Comparison of ENCODE assay signal across 29 cellular contexts in genomic region chr2:101957036-101957435, GRCh38. TPM values are rescaled to one million over a fixed set of nuclear protein-coding genes. Genes with fewer than 3 reads are reported as not detected.
"Had no signal": no experiment of that assay in that cellular context is flagged by ENCODE, and none has a peak within 500 bp of the region (broad histone marks: within the 10 kb centered on the region; RNA-seq: fewer than 3 reads in every experiment).

No MANE protein-coding gene starts in this region.

- H3K36me3 Mint-ChIP-seq: brain had no signal

- H3K4me1 Mint-ChIP-seq: activated B cell treated with CpG ODN at 0.5 μM for 24 hours; activated CD4-positive, alpha-beta T cell treated with anti-CD3 and anti-CD28 coated beads, Interleukin-2, amount 10 ng/mL, durations not matched to agents 24 days and 14 days; activated CD8-positive, alpha-beta memory T cell treated with anti-CD3 and anti-CD28 coated beads, Interleukin-2, amount 10 ng/mL, durations not matched to agents 7 days and 5 days had no signal

- H3K4me3 Mint-ChIP-seq: activated B cell treated with CpG ODN at 0.5 μM for 24 hours; activated CD4-positive, alpha-beta T cell treated with anti-CD3 and anti-CD28 coated beads, Interleukin-2, amount 10 ng/mL, durations not matched to agents 24 days and 14 days; activated CD8-positive, alpha-beta memory T cell treated with anti-CD3 and anti-CD28 coated beads, Interleukin-2, amount 10 ng/mL, durations not matched to agents 7 days and 5 days; activated naive CD8-positive, alpha-beta T cell treated with anti-CD3 and anti-CD28 coated beads, Interleukin-2, amount 50 U/mL, for 24 hours; activated T-cell treated with anti-CD3 and anti-CD28 coated beads, Interleukin-2, amount 50 U/mL, for 24 hours; activated T-helper 1 cell treated with anti-CD3 and anti-CD28 coated beads, Interleukin-12 subunit alpha, Interleukin-12 subunit beta, Interleukin-2, Interleukin-4 antibody, amounts not matched to agents 30 ng/mL and 10 ng/mL and 1 ng/mL, durations not matched to agents 14 hours and 24 hours and 36 hours; brain; T-helper 1 cell treated with Interleukin-12 subunit alpha and Interleukin-12 subunit beta and Interleukin-4 antibody, amounts not matched to agents 30 μg/mL and 1 μg/mL, for 36 hours had no signal

- H3K9me3 Mint-ChIP-seq: T-helper 1 cell treated with Interleukin-12 subunit alpha and Interleukin-12 subunit beta and Interleukin-4 antibody, amounts not matched to agents 30 μg/mL and 1 μg/mL, for 36 hours had no signal

- ATAC-seq: activated CD8-positive, alpha-beta memory T cell treated with anti-CD3 and anti-CD28 coated beads, Interleukin-2, amount 10 ng/mL, durations not matched to agents 7 days and 5 days; activated naive CD4-positive, alpha-beta T cell treated with anti-CD3 and anti-CD28 coated beads, Interleukin-2, amount 50 U/mL, for 72 hours; activated naive CD8-positive, alpha-beta T cell treated with anti-CD3 and anti-CD28 coated beads, Interleukin-2, amount 50 U/mL, for 24 hours had no signal

- H3K27ac Mint-ChIP-seq: activated B cell treated with CpG ODN at 0.5 μM for 24 hours; activated CD4-positive, alpha-beta T cell treated with anti-CD3 and anti-CD28 coated beads, Interleukin-2, amount 10 ng/mL, durations not matched to agents 24 days and 14 days; activated CD8-positive, alpha-beta memory T cell treated with anti-CD3 and anti-CD28 coated beads, Interleukin-2, amount 10 ng/mL, durations not matched to agents 7 days and 5 days; activated naive CD4-positive, alpha-beta T cell treated with anti-CD3 and anti-CD28 coated beads, Interleukin-2, amount 50 U/mL, for 72 hours; activated naive CD8-positive, alpha-beta T cell treated with anti-CD3 and anti-CD28 coated beads, Interleukin-2, amount 50 U/mL, for 24 hours; activated T-cell treated with anti-CD3 and anti-CD28 coated beads, Interleukin-2, amount 50 U/mL, for 24 hours; activated T-helper 1 cell treated with anti-CD3 and anti-CD28 coated beads, Interleukin-12 subunit alpha, Interleukin-12 subunit beta, Interleukin-2, Interleukin-4 antibody, amounts not matched to agents 30 ng/mL and 10 ng/mL and 1 ng/mL, durations not matched to agents 14 hours and 24 hours and 36 hours; T-helper 1 cell treated with Interleukin-12 subunit alpha and Interleukin-12 subunit beta and Interleukin-4 antibody, amounts not matched to agents 30 μg/mL and 1 μg/mL, for 36 hours had no signal

- FAIRE-seq: astrocyte, RCC 7860, TTC549 had no signal

- DNase-seq: activated B cell treated with CpG ODN at 0.5 μM for 24 hours; activated CD4-positive, alpha-beta T cell treated with anti-CD3 and anti-CD28 coated beads for 1 hour; activated CD4-positive, alpha-beta T cell treated with anti-CD3 and anti-CD28 coated beads, Interleukin-2, amount 10 ng/mL, durations not matched to agents 24 days and 14 days; activated CD4-positive, alpha-beta T cell treated with anti-CD3 and anti-CD28 coated beads, Interleukin-2, amount 50 U/mL, for 48 hours; activated CD8-positive, alpha-beta memory T cell treated with anti-CD3 and anti-CD28 coated beads, Interleukin-2, amount 10 ng/mL, durations not matched to agents 7 days and 5 days; activated effector memory CD4-positive, alpha-beta T cell treated with Interleukin-2 at 50 U/mL for 16 hours; activated naive CD4-positive, alpha-beta T cell treated with Interleukin-2 at 50 U/mL for 16 hours; activated naive CD8-positive, alpha-beta T cell treated with anti-CD3 and anti-CD28 coated beads, Interleukin-2, amount 50 U/mL, for 24 hours; activated T-cell treated with anti-CD3 and anti-CD28 coated beads, Interleukin-2, amount 50 U/mL, for 24 hours; amygdala; KG1; NCI-H1092; NCI-H1417; NCI-H1694; NCI-H2029; NCI-H2107; NCI-H510A treated with DMSO at 0.1 percent for 48 hours; NCI-H69; NK-92 treated with Interleukin-12 subunit alpha and Interleukin-12 subunit beta, amount 100 ng/mL, for 24 hours; SHP77 treated with DMSO at 0.1 percent for 48 hours had no signal

- H3K27me3 Mint-ChIP-seq: activated CD4-positive, alpha-beta T cell treated with anti-CD3 and anti-CD28 coated beads, Interleukin-2, amount 10 ng/mL, durations not matched to agents 24 days and 14 days; activated CD8-positive, alpha-beta memory T cell treated with anti-CD3 and anti-CD28 coated beads, Interleukin-2, amount 10 ng/mL, durations not matched to agents 7 days and 5 days; activated naive CD8-positive, alpha-beta T cell treated with anti-CD3 and anti-CD28 coated beads, Interleukin-2, amount 50 U/mL, for 24 hours; activated T-cell treated with anti-CD3 and anti-CD28 coated beads, Interleukin-2, amount 50 U/mL, for 24 hours had no signal

RNA-seq across cellular contexts. Expression of gene IL1R2, which starts 34.7 kb away (rescaled TPM):
- total RNA-seq: activated B cell treated with CpG ODN at 0.5 μM for 24 hours, LHCN-M2, M059J had no signal
